In the genomic region with DNA sequence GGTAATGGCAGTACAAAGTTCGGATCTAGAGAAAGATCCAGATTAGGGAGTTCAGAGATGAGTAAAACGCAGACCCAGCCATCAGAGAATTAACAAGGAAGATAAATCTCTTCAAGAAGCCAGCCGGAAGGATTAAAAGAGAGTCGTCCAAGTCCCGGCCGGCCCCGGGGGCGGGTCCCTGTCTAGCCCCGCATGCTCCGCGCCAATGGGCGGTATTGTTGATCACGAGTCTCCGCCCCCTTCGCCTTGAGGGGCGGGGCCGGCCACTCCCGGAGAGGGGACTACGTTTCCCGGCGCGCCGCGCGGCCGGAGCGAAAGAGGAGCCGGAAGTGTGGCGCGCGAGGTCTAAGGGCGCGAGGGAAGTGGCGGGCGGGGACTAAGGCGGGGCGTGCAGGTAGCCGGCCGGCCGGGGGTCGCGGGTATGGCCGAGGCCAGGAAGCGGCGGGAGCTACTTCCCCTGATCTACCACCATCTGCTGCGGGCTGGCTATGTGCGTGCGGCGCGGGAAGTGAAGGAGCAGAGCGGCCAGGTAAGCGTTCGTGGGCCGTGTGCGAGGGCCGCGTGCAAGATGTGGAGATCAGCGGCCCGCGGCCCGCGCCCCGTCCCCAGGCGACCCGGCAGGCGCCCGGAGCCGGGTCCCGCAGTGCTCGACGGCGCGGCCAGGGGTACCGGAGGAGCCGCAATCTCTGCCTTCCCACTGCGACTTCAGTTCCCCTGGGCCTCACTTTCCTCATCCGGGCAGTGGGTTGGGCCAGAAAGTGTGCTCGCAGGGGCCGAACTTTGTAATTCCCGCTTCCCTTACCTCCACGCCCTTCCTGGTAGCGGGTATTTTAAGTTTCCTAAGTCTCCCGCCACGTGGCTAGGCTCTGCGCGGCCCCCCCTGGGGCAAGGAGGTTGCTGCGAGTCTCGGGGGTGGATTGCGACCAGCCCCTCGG, we compare ENCODE assay signal across 8 cellular contexts. TPM values are rescaled to one million over a fixed set of nuclear protein-coding genes. Genes with fewer than 3 reads are reported as not detected.
DNase-seq lines count a peak whose midpoint lies in the region; ATAC-seq and TF ChIP-seq lines count a peak whose summit lies in the region.

A gene with protein sequence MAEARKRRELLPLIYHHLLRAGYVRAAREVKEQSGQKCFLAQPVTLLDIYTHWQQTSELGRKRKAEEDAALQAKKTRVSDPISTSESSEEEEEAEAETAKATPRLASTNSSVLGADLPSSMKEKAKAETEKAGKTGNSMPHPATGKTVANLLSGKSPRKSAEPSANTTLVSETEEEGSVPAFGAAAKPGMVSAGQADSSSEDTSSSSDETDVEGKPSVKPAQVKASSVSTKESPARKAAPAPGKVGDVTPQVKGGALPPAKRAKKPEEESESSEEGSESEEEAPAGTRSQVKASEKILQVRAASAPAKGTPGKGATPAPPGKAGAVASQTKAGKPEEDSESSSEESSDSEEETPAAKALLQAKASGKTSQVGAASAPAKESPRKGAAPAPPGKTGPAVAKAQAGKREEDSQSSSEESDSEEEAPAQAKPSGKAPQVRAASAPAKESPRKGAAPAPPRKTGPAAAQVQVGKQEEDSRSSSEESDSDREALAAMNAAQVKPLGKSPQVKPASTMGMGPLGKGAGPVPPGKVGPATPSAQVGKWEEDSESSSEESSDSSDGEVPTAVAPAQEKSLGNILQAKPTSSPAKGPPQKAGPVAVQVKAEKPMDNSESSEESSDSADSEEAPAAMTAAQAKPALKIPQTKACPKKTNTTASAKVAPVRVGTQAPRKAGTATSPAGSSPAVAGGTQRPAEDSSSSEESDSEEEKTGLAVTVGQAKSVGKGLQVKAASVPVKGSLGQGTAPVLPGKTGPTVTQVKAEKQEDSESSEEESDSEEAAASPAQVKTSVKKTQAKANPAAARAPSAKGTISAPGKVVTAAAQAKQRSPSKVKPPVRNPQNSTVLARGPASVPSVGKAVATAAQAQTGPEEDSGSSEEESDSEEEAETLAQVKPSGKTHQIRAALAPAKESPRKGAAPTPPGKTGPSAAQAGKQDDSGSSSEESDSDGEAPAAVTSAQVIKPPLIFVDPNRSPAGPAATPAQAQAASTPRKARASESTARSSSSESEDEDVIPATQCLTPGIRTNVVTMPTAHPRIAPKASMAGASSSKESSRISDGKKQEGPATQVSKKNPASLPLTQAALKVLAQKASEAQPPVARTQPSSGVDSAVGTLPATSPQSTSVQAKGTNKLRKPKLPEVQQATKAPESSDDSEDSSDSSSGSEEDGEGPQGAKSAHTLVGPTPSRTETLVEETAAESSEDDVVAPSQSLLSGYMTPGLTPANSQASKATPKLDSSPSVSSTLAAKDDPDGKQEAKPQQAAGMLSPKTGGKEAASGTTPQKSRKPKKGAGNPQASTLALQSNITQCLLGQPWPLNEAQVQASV (N-terminal part only) (plus strand): TSS at position 372 of the 935 bp plus-strand sequence. CDS start 50 bp downstream, at position 422.

- no peaks in the 10 kb centered on the region for H3K9me3 Mint-ChIP-seq in activated T-cell treated with anti-CD3 and anti-CD28 coated beads, Interleukin-2, amount 50 U/mL, for 4 hours

- POLR2A ChIA-PET in Panc1 (lab: Charles Lee), result no interaction called here

- TSS peak; percentile 77 for BruUV-seq in Panc1 (replicated peaks; lab: Mats Ljungman, UMichigan)

- H3K36me3 Mint-ChIP-seq in activated T-cell treated with anti-CD3 and anti-CD28 coated beads, Interleukin-2, amount 50 U/mL, for 4 hours (ENCODE audit: insufficient read depth), result peaks cover 26% of the 10 kb centered on the region

- H3K36me3 ChIP-seq in Panc1 (ENCODE audit: control insufficient read depth, insufficient read depth, low read length), result peaks cover 11% of the 10 kb centered on the region; the same call in 1 of the 2 replicates
- peaks cover 0 to 5% of the 10 kb centered on the region in 2 donors for H3K36me3 ChIP-seq in esophagus (ENCODE audit: control insufficient read depth in 2 of 2, insufficient read depth in 2 of 2, low read length in 1 of 2)
- H3K36me3 ChIP-seq in muscle layer of duodenum (ENCODE audit: control insufficient read depth in 1 of 2, insufficient read depth in 2 of 2, low read length in 2 of 2), result peaks cover 17 to 18% of the 10 kb centered on the region in 2 donors

- DNase-seq in DMS53 (lab: John Stamatoyannopoulos, UW), result peak; percentile 99
- DNase-seq in KG1 (lab: John Stamatoyannopoulos, UW), result peak; percentile 81
- peak; percentile 76 for DNase-seq in Panc1 (ENCODE audit: low read depth, low spot score)
- peak; percentile 97 for DNase-seq in activated T-cell treated with anti-CD3 and anti-CD28 coated beads, Interleukin-2, amount 50 U/mL, for 4 hours
- peak; percentile 92 to 95 for DNase-seq in stimulated activated CD8-positive, alpha-beta memory T cell treated with anti-CD3 and anti-CD28 coated beads, Interleukin-7, amount 100 ng/mL, for 4 hours (ENCODE audit: low read depth in 2 of 2)

- no peaks in the 10 kb centered on the region; the same call in 1 of the 2 replicates for H3K4me1 ChIP-seq in Panc1 (ENCODE audit: control insufficient read depth, insufficient read depth, low read length)
- H3K4me1 ChIP-seq in esophagus (ENCODE audit: control insufficient read depth in 2 of 2, insufficient read depth in 2 of 2, low read length in 1 of 2), result peaks cover 3 to 4% of the 10 kb centered on the region in 2 donors
- peaks cover 0 to 7% of the 10 kb centered on the region in 2 donors for H3K4me1 ChIP-seq in muscle layer of duodenum (ENCODE audit: control insufficient read depth in 1 of 2, insufficient read depth in 2 of 2, low read length in 2 of 2)

- ATAC-seq in GM21723 (IDR thresholded peaks at IDR 0.05; ENCODE audit: unreplicated experiment) (peak; percentile 90), Panc1 (peak; percentile 98)
- peak; percentile 97 to 98 for ATAC-seq in activated T-cell treated with anti-CD3 and anti-CD28 coated beads, Interleukin-2, amount 50 U/mL, for 4 hours

- H3K27ac ChIP-seq in Panc1 (ENCODE audit: low read length) (peak within 1 kb of the TSS; percentile 95), esophagus (ENCODE audit: low read depth in 2 of 2, low read length in 1 of 2) (peak within 1 kb of the TSS; percentile 45 to 48), muscle layer of duodenum (ENCODE audit: low read length) (peak within 1 kb of the TSS; percentile 35)

- in situ Hi-C loops in Panc1 (cut with HindIII; ENCODE audit: low pct_unique_long_range_greater_than_20kb, low sequenced_read_pairs), result no loop called here

- H3K27me3 ChIP-seq in Panc1 (ENCODE audit: control insufficient read depth, insufficient read depth, low read length) (no peaks in the 10 kb centered on the region), esophagus (ENCODE audit: control insufficient read depth in 1 of 2, insufficient read depth in 2 of 2, low read length in 2 of 2) (no peaks in the 10 kb centered on the region), muscle layer of duodenum (ENCODE audit: low read depth, low read length) (no peaks in the 10 kb centered on the region)

- WGBS in esophagus, 2 donors, result 0% methylated on average over 78 to 90 of the region's 90 CpGs

- TF ChIP-seq CTCF in Panc1 (IDR thresholded peaks at IDR 0.05), result no peak

- CTCF ChIA-PET in Panc1 (lab: Charles Lee), result interaction anchor here (0.8 kb wide), 1 partner anchor 186 kb away, joined by 3 read pairs; no protein-coding TSS in a partner anchor

- intact Hi-C loops in Panc1 (cut with micrococcal nuclease; ENCODE audit: unreplicated experiment), result no loop called here

- H3K4me3 ChIP-seq in Panc1 (ENCODE audit: low read depth in 2 of 2, low read length in 2 of 2), result peak within 1 kb of the TSS; percentile 96 to 98
- peak within 1 kb of the TSS; percentile 80 to 82 for H3K4me3 ChIP-seq in esophagus (ENCODE audit: low read depth in 1 of 2, low read length in 2 of 2)
- H3K4me3 ChIP-seq in muscle layer of duodenum (ENCODE audit: low read depth in 1 of 2, low read length in 2 of 2), result peak within 1 kb of the TSS; percentile 72 to 86

- peaks cover 43% of the 10 kb centered on the region for H3K4me1 Mint-ChIP-seq in activated T-cell treated with anti-CD3 and anti-CD28 coated beads, Interleukin-2, amount 50 U/mL, for 4 hours (ENCODE audit: low read depth)

- H3K9me3 ChIP-seq in Panc1 (ENCODE audit: control insufficient read depth, insufficient read depth, low read depth, low read length), result no peaks in the 10 kb centered on the region
- H3K9me3 ChIP-seq in esophagus (ENCODE audit: control insufficient read depth in 2 of 2, insufficient read depth in 1 of 2, low read depth in 1 of 2, low read length in 1 of 2), result no peaks in the 10 kb centered on the region
- H3K9me3 ChIP-seq in muscle layer of duodenum (ENCODE audit: control insufficient read depth in 1 of 2, low read length in 2 of 2), result no peaks in the 10 kb centered on the region

- no peaks in the 10 kb centered on the region for H3K27me3 Mint-ChIP-seq in activated T-cell treated with anti-CD3 and anti-CD28 coated beads, Interleukin-2, amount 50 U/mL, for 4 hours (ENCODE audit: low read depth)

- peak within 1 kb of the TSS; percentile 94 for H3K4me3 Mint-ChIP-seq in activated T-cell treated with anti-CD3 and anti-CD28 coated beads, Interleukin-2, amount 50 U/mL, for 4 hours

RNA-seq across cellular contexts. Expression of the gene that starts here (rescaled TPM):
- 92.8 TPM for total RNA-seq in Panc1 (2021; ENCODE audit: unreplicated experiment)
- polyA plus RNA-seq in Panc1 (2012; ENCODE audit: insufficient read length), result 45.0 TPM
- total RNA-seq in activated T-cell treated with anti-CD3 and anti-CD28 coated beads, Interleukin-2, amount 50 U/mL, for 4 hours, result 100 to 1,000 TPM; 153 to 160 (median 156) TPM
- 10 to 100 TPM; 13.0 to 13.5 TPM for polyA plus RNA-seq in esophagus

Comparison
In these comparisons a context has a peak if more than half of its experiments do, and no peak if none do; other contexts are left out.
1. Peak in every context shown above with its lines: DNase-seq, ATAC-seq, H3K4me3 ChIP-seq and H3K27ac ChIP-seq.
2. H3K27ac ChIP-seq: peak in every context shown above with its lines; median percentile 95 in Panc1; 46 in esophagus; 35 in muscle layer of duodenum.